10 cellular contexts compared by ENCODE assay signal in the genomic region with DNA sequence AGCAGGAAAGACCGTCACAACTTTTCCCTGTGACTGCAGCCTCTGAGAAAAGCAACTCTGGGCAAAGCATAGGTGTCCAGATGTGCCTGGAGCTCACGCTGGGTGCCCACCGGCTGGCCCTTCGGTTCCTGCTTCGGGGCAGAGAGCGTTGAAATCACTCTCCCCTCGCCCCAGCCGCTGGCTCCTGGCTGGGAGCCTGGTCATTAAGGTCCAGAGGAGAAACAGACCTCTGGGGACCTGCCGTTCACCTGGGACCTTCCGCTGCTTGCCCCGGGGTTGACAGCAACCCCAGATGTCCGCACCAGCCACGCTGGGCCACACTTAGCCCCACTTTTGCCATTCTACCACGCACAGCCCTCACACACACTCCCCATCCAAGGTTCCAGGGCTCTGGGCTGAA. TPM values are rescaled to one million over a fixed set of nuclear protein-coding genes. Genes with fewer than 3 reads are reported as not detected.
A peak's percentile ranks its signal among the peaks of the same experiment; 100 is the strongest.
DNase-seq lines count a peak whose midpoint lies in the region; ATAC-seq, FAIRE-seq and TF ChIP-seq lines count a peak whose summit lies in the region.
"Had no signal": no experiment of that assay in that cellular context is flagged by ENCODE, and none has a peak within 500 bp of the region (broad histone marks: within the 10 kb centered on the region; RNA-seq: fewer than 3 reads in every experiment).

No MANE protein-coding gene starts in this region.

- ATAC-seq in PC-3: peak; percentile 25; the same call in 1 of the 2 replicates
- no peak for ATAC-seq in GM18505 (IDR thresholded peaks at IDR 0.05; ENCODE audit: unreplicated experiment)

- H4K20me1 ChIP-seq in PC-3 (ENCODE audit: low read length): no peaks in the 10 kb centered on the region
- no peaks in the 10 kb centered on the region for H4K20me1 ChIP-seq in endothelial cell of umbilical vein (replicated peaks; ENCODE audit: control insufficient read depth, extremely low read depth, insufficient read depth, low read length)

- intact Hi-C loops in PC-3 (cut with micrococcal nuclease): loop anchor here (1.0 to 2.0 kb wide), 3 partner anchors 84 to 202 kb away; partner anchors contain the start of gene TIMM22
- intact Hi-C loops in endothelial cell of umbilical vein (cut with micrococcal nuclease): loop anchor here (1.0 kb wide), 2 partner anchors 85 to 186 kb away; no protein-coding TSS in a partner anchor

- H3K36me3 ChIP-seq in PC-3 (ENCODE audit: low read depth, low read length) (no peaks in the 10 kb centered on the region; the same call in 1 of the 2 replicates), endothelial cell of umbilical vein (ENCODE audit: control insufficient read depth in 2 of 2, extremely low read depth in 1 of 2, insufficient read depth in 2 of 2, low read length in 2 of 2) (peaks cover 3 to 11% of the 10 kb centered on the region in 2 experiments), muscle layer of duodenum (ENCODE audit: control insufficient read depth in 1 of 2, insufficient read depth in 2 of 2, low read length in 2 of 2) (peaks cover 0 to 21% of the 10 kb centered on the region in 2 donors), tibial nerve (peaks cover 0 to 35% (median 0%) of the 10 kb centered on the region in 3 donors)

- DNase-seq in PC-3: no peak
- no peak for DNase-seq in endothelial cell of umbilical vein (ENCODE audit: low read depth, low spot score)
- no peak for DNase-seq in tibial nerve (ENCODE audit: low spot score in 2 of 2)
- no peak for DNase-seq in erythroblast (lab: John Stamatoyannopoulos, UW)
- no peak for DNase-seq in cortex of kidney (lab: John Stamatoyannopoulos, UW)
- DNase-seq in globus pallidus (ENCODE audit: low spot score): no peak

- FAIRE-seq in endothelial cell of umbilical vein (lab: Jason Lieb, UNC): peak; percentile 18

- dilution Hi-C loops in endothelial cell of umbilical vein (cut with MboI; ENCODE audit: extremely low pct_ligation_motif_present, low sequenced_read_pairs): loop anchor here (25.0 kb wide), 1 partner anchor 192 kb away; the partner anchor contains the start of genes NXN and TIMM22

- H3K4me1 ChIP-seq in PC-3 (ENCODE audit: insufficient read depth, low read length) (peaks cover 9% of the 10 kb centered on the region), endothelial cell of umbilical vein (ENCODE audit: control insufficient read depth, extremely low read depth, insufficient read depth, low read length) (peaks cover 10% of the 10 kb centered on the region), muscle layer of duodenum (ENCODE audit: control insufficient read depth in 1 of 2, insufficient read depth in 2 of 2, low read length in 2 of 2) (peaks cover 4 to 14% of the 10 kb centered on the region in 2 donors), tibial nerve (peaks cover 0 to 18% (median 2%) of the 10 kb centered on the region in 4 donors)

- POLR2A ChIA-PET in PC-3 (lab: Charles Lee; ENCODE audit: unreplicated experiment): interaction anchor here (0.7 kb wide), 1 partner anchor 442 kb away, joined by 4 read pairs; no protein-coding TSS in a partner anchor
- POLR2A ChIA-PET in endothelial cell of umbilical vein (lab: Charles Lee): no interaction called here

- no TSS peak for BruUV-seq in PC-3 (replicated peaks; lab: Mats Ljungman, UMichigan)
- no TSS peak for BruUV-seq in endothelial cell of umbilical vein (replicated peaks; lab: Mats Ljungman, UMichigan)

- TF ChIP-seq POLR2A in endothelial cell of umbilical vein (IDR thresholded peaks at IDR 0.05; ENCODE audit: low read depth, low read length) (no peak), tibial nerve (IDR thresholded peaks at IDR 0.05) (no peak), erythroblast (IDR thresholded peaks at IDR 0.05; ENCODE audit: low read length) (no peak), GM18505 (IDR thresholded peaks at IDR 0.05; ENCODE audit: borderline replicate concordance, extremely low read depth, insufficient read depth, insufficient read length) (no peak)

- H3K9me1 ChIP-seq in endothelial cell of umbilical vein (replicated peaks; ENCODE audit: control insufficient read depth, extremely low read depth, insufficient read depth, low read length): no peaks in the 10 kb centered on the region

- H3K9ac ChIP-seq in PC-3 (ENCODE audit: low read length) (no peak overlapping the region), endothelial cell of umbilical vein (replicated peaks; ENCODE audit: extremely low read depth, insufficient read depth, low read length) (peak overlapping the region; percentile 5)

- WGBS in tibial nerve, 2 donors: 60 to 63% methylated on average over 12 to 14 of the region's 14 CpGs

- no peak overlapping the region for H3K27ac ChIP-seq in PC-3 (ENCODE audit: low read length)
- H3K27ac ChIP-seq in endothelial cell of umbilical vein (ENCODE audit: insufficient read depth, low read depth, low read length): no peak overlapping the region
- H3K27ac ChIP-seq in muscle layer of duodenum (ENCODE audit: low read length): peak overlapping the region; percentile 1
- peak overlapping the region in 3 of 4 donors; percentile 2 to 74 (median 50) for H3K27ac ChIP-seq in tibial nerve
- H3K27ac ChIP-seq: SJSA1 had no signal

- H3K4me3 ChIP-seq in PC-3 (ENCODE audit: low read length) (peak overlapping the region; percentile 51; the same call in 1 of the 2 replicates), endothelial cell of umbilical vein (replicated peaks in 1 of 3; ENCODE audit: insufficient read depth in 1 of 3, low read depth in 1 of 3, low read length in 3 of 3) (peak overlapping the region in 2 of 3 experiments; percentile 12 to 24), muscle layer of duodenum (ENCODE audit: low read depth in 1 of 2, low read length in 2 of 2) (peak overlapping the region; percentile 6 to 45), tibial nerve (peak overlapping the region in 1 of 4 donors; percentile 28)
- H3K4me3 ChIP-seq: SJSA1, smooth muscle cell had no signal

- H3K9me2 ChIP-seq in PC-3 (replicated peaks; ENCODE audit: low read length): no peaks in the 10 kb centered on the region

- H3K4me2 ChIP-seq in PC-3 (ENCODE audit: low read length) (peak overlapping the region; percentile 78), endothelial cell of umbilical vein (ENCODE audit: insufficient read depth, low read length) (peak overlapping the region; percentile 70)
- H3K4me2 ChIP-seq: smooth muscle cell had no signal

- H3K9me3 ChIP-seq in PC-3 (ENCODE audit: low read length) (no peaks in the 10 kb centered on the region), endothelial cell of umbilical vein (replicated peaks; ENCODE audit: control insufficient read depth, insufficient read depth, low read length) (no peaks in the 10 kb centered on the region), muscle layer of duodenum (ENCODE audit: control insufficient read depth in 1 of 2, low read length in 2 of 2) (no peaks in the 10 kb centered on the region), tibial nerve (no peaks in the 10 kb centered on the region)
- H3K9me3 ChIP-seq: SJSA1 had no signal

- TF ChIP-seq CTCF in PC-3 (conservative IDR thresholded peaks at IDR 0.05; ENCODE audit: low read depth, low read length) (no peak), endothelial cell of umbilical vein (IDR thresholded peaks at IDR 0.05; ENCODE audit: extremely low read depth in 1 of 2, insufficient read depth in 1 of 2, low read depth in 1 of 2, low read length in 2 of 2) (no peak), tibial nerve (IDR thresholded peaks at IDR 0.05) (no peak)

- TF ChIP-seq EP300 in tibial nerve (IDR thresholded peaks at IDR 0.05): no peak

- no peaks in the 10 kb centered on the region for H3K27me3 ChIP-seq in PC-3 (ENCODE audit: low read length)
- H3K27me3 ChIP-seq in endothelial cell of umbilical vein (ENCODE audit: control insufficient read depth in 2 of 2, insufficient read depth in 2 of 2, low read length in 2 of 2): no peaks in the 10 kb centered on the region
- no peaks in the 10 kb centered on the region for H3K27me3 ChIP-seq in muscle layer of duodenum (ENCODE audit: low read depth, low read length)
- H3K27me3 ChIP-seq in tibial nerve: no peaks in the 10 kb centered on the region
- H3K27me3 ChIP-seq: SJSA1 had no signal

- H3K79me2 ChIP-seq in PC-3 (ENCODE audit: low read length) (no peaks in the 10 kb centered on the region), endothelial cell of umbilical vein (ENCODE audit: control insufficient read depth, insufficient read depth, low read length) (no peaks in the 10 kb centered on the region)

- H2AFZ ChIP-seq in PC-3 (ENCODE audit: low read length) (peak overlapping the region; percentile 71), endothelial cell of umbilical vein (ENCODE audit: low read depth, low read length) (peak overlapping the region; percentile 14)

- H3F3A ChIP-seq in PC-3 (ENCODE audit: low read length, unreplicated experiment): no peaks in the 10 kb centered on the region

- CTCF ChIA-PET in PC-3 (lab: Charles Lee): interaction anchor here (0.5 to 2.5 kb wide), 4 partner anchors 184 to 383 kb away, joined by 3 to 12 read pairs (median 6); partner anchors contain the start of genes NXN and TIMM22
- CTCF ChIA-PET in endothelial cell of umbilical vein (lab: Charles Lee): interaction anchor here (0.8 to 15.3 kb wide), 13 partner anchors 9 to 261 kb away, joined by 3 to 341 read pairs (median 5); partner anchors contain the start of genes NXN and TIMM22

RNA-seq across cellular contexts. Expression of gene MRM3, which starts 13.1 kb away (rescaled TPM):
- 32.1 and 40.4 TPM in 2 replicates for total RNA-seq in PC-3 (2014; rRNA removed)
- 19.0 and 19.2 TPM in 2 replicates for total RNA-seq in endothelial cell of umbilical vein
- 12.5 and 17.1 TPM in 2 replicates for polyA plus RNA-seq in endothelial cell of umbilical vein
- 16.7 and 19.1 TPM in 2 replicates for polyA plus RNA-seq in endothelial cell of umbilical vein (2011; cell fraction: cytosol; rRNA removed)
- 14.6 and 17.8 TPM in 2 replicates for polyA plus RNA-seq in endothelial cell of umbilical vein (2011; cell fraction: nucleus; rRNA removed)
- polyA plus RNA-seq in endothelial cell of umbilical vein (2012): 20.7 and 26.2 TPM in 2 replicates
- 11.8 and 15.9 TPM in 2 replicates for polyA minus RNA-seq in endothelial cell of umbilical vein
- polyA minus RNA-seq in endothelial cell of umbilical vein (2011; cell fraction: cytosol; rRNA and poly(A)+ RNA removed): 14.1 TPM
- 12.6 and 25.1 TPM in 2 replicates for polyA minus RNA-seq in endothelial cell of umbilical vein (2011; cell fraction: nucleus; rRNA and poly(A)+ RNA removed)
- total RNA-seq in tibial nerve: 10 to 100 TPM; 18.6 to 29.1 (median 24.8) TPM

RNA-seq across cellular contexts. Expression of gene GLOD4, which starts 13.2 kb away (rescaled TPM):
- 33.8 and 40.6 TPM in 2 replicates for total RNA-seq in PC-3 (2014; rRNA removed)
- total RNA-seq in endothelial cell of umbilical vein: 81.8 and 84.2 TPM in 2 replicates
- polyA plus RNA-seq in endothelial cell of umbilical vein: 26.6 and 41.3 TPM in 2 replicates
- 43.0 and 48.3 TPM in 2 replicates for polyA plus RNA-seq in endothelial cell of umbilical vein (2011; cell fraction: cytosol; rRNA removed)
- 43.0 and 73.1 TPM in 2 replicates for polyA plus RNA-seq in endothelial cell of umbilical vein (2011; cell fraction: nucleus; rRNA removed)
- polyA plus RNA-seq in endothelial cell of umbilical vein (2012): 84.5 and 86.2 TPM in 2 replicates
- polyA minus RNA-seq in endothelial cell of umbilical vein: 25.9 and 32.4 TPM in 2 replicates
- 16.0 TPM for polyA minus RNA-seq in endothelial cell of umbilical vein (2011; cell fraction: cytosol; rRNA and poly(A)+ RNA removed)
- polyA minus RNA-seq in endothelial cell of umbilical vein (2011; cell fraction: nucleus; rRNA and poly(A)+ RNA removed): 12.4 and 17.6 TPM in 2 replicates
- 10 to 100 TPM; 28.6 to 53.7 (median 37.0) TPM for total RNA-seq in tibial nerve

RNA-seq across cellular contexts. Expression of gene GEMIN4, which starts 43.2 kb away (rescaled TPM):
- 24.6 and 25.0 TPM in 2 replicates for total RNA-seq in PC-3 (2014; rRNA removed)
- 29.1 and 29.9 TPM in 2 replicates for total RNA-seq in endothelial cell of umbilical vein
- 23.5 and 24.1 TPM in 2 replicates for polyA plus RNA-seq in endothelial cell of umbilical vein
- polyA plus RNA-seq in endothelial cell of umbilical vein (2011; cell fraction: cytosol; rRNA removed): 18.3 and 21.2 TPM in 2 replicates
- polyA plus RNA-seq in endothelial cell of umbilical vein (2011; cell fraction: nucleus; rRNA removed): 40.6 and 48.3 TPM in 2 replicates
- polyA plus RNA-seq in endothelial cell of umbilical vein (2012): 18.0 and 20.9 TPM in 2 replicates
- 22.0 and 31.9 TPM in 2 replicates for polyA minus RNA-seq in endothelial cell of umbilical vein
- 26.8 TPM for polyA minus RNA-seq in endothelial cell of umbilical vein (2011; cell fraction: cytosol; rRNA and poly(A)+ RNA removed)
- polyA minus RNA-seq in endothelial cell of umbilical vein (2011; cell fraction: nucleus; rRNA and poly(A)+ RNA removed): 13.8 and 18.1 TPM in 2 replicates
- 10 to 100 TPM in 3 of 4 donors, 1 to 10 TPM in 1; 9.9 to 29.0 (median 15.9) TPM for total RNA-seq in tibial nerve

Comparison
In these comparisons a context has a peak if more than half of its experiments do, and no peak if none do; other contexts are left out.
1. H3K27ac ChIP-seq: peak in muscle layer of duodenum (single experiment) and tibial nerve (3 of 4); none in PC-3 (single experiment) and endothelial cell of umbilical vein (single experiment).